Comparison of ENCODE assay signal across 8 cellular contexts in the genomic region with DNA sequence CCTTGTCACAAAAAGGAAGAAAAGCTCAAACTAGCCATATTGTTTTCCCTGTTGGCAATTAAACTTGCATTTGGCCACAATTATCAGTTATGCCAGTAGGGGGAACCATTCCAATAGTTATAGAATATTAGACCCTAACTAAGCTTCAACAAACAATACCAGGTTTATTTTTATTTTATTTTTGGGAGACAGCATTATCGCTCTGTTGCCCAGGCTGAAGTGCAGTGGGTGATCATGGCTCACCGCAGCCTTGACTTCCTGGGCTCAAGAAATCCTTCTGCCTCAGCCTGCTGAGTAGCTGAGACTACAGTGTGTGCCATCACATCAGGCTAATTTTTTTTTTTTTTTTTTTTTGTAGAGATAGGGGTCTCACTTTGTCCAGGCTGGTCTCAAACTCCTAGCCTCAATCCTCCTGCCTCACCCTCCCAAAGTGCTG.
DNase-seq lines count a peak whose midpoint lies in the region; ATAC-seq, FAIRE-seq and TF ChIP-seq lines count a peak whose summit lies in the region.

No MANE protein-coding gene starts in this region.

- H3K27me3 ChIP-seq in prostate gland (replicated peaks; ENCODE audit: insufficient read depth) = no peaks in the 10 kb centered on the region

- peak; percentile 46 for ATAC-seq in GM18867 (IDR thresholded peaks at IDR 0.05; ENCODE audit: unreplicated experiment)

- intact Hi-C loops in prostate gland (cut with DNase I) = loop anchor here (10.0 kb wide), 1 partner anchor 100 kb away; a partner anchor contains a TSS

- H3K36me3 ChIP-seq in prostate gland = no peaks in the 10 kb centered on the region

- DNase-seq in D341Med (ENCODE audit: low spot score) (peak; percentile 41), NCI-H1105 (lab: John Stamatoyannopoulos, UW) (peak; percentile 9), fibroblast of the aortic adventitia (ENCODE audit: low read depth) (peak; percentile 76), prostate gland (ENCODE audit: low spot score) (peak; percentile 25), HPDE6-E6E7 (ENCODE audit: extremely low spot score) (no peak), GM19240 (ENCODE audit: insufficient read length, low spot score) (no peak)

- FAIRE-seq in TTC549 (lab: Jason Lieb, UNC) = peak; percentile 93

- 33% methylated on average over 2 of the region's 2 CpGs for WGBS in prostate gland

- H3K4me3 ChIP-seq in fibroblast of the aortic adventitia (ENCODE audit: low read depth, low read length) = no peak overlapping the region
- H3K4me3 ChIP-seq in prostate gland = no peak overlapping the region

- no peak overlapping the region for H3K27ac ChIP-seq in prostate gland

- TF ChIP-seq POLR2A in prostate gland (IDR thresholded peaks at IDR 0.05) = no peak

- TF ChIP-seq CTCF in fibroblast of the aortic adventitia (IDR thresholded peaks at IDR 0.05; ENCODE audit: insufficient read depth, low read length) (peak; percentile 70), prostate gland (IDR thresholded peaks at IDR 0.05) (peak; percentile 21 to 72 (median 63))

- no peaks in the 10 kb centered on the region for H3K4me1 ChIP-seq in prostate gland (replicated peaks)

- no peaks in the 10 kb centered on the region for H3K9me3 ChIP-seq in prostate gland

Comparison
In these comparisons a context has a peak if more than half of its experiments do, and no peak if none do; other contexts are left out.
1. DNase-seq: peak in D341Med (single experiment), NCI-H1105 (single experiment), fibroblast of the aortic adventitia (single experiment) and prostate gland (single experiment); none in HPDE6-E6E7 (single experiment) and GM19240 (single experiment).